Comparison of ENCODE assay signal across 24 cellular contexts in genomic region chr12:14873440-14874185, GRCh38. TPM values are rescaled to one million over a fixed set of nuclear protein-coding genes. Genes with fewer than 3 reads are reported as not detected.
DNase-seq lines count a peak whose midpoint lies in the region; ATAC-seq, FAIRE-seq and TF ChIP-seq lines count a peak whose summit lies in the region.
"Had no signal": no experiment of that assay in that cellular context is flagged by ENCODE, and none has a peak within 500 bp of the region (broad histone marks: within the 10 kb centered on the region; RNA-seq: fewer than 3 reads in every experiment).

No MANE protein-coding gene starts in this region.

- intact Hi-C loops in K562 (cut with micrococcal nuclease) = no loop called here
- intact Hi-C loops in ovary (cut with DNase I) = no loop called here

- no peak for TF ChIP-seq CTCF in K562 (IDR thresholded peaks at IDR 0.05 in 2 of 3, conservative IDR thresholded peaks at IDR 0.05 in 1 of 3; ENCODE audit: insufficient read depth in 2 of 3, low read depth in 1 of 3, low read length in 3 of 3)
- no peak for TF ChIP-seq CTCF in ovary (IDR thresholded peaks at IDR 0.05)

- H3K9me3 ChIP-seq in K562 (replicated peaks; ENCODE audit: control insufficient read depth, insufficient read depth, low read depth, low read length) (no peaks in the 10 kb centered on the region), ovary (no peaks in the 10 kb centered on the region)
- H3K9me3 ChIP-seq: body of pancreas had no signal

- H3K4me3 ChIP-seq in K562 (no peak overlapping the region), ovary (no peak overlapping the region)
- H3K4me3 ChIP-seq: body of pancreas, coronary artery had no signal

- in situ Hi-C loops in KBM-7 (cut with MboI; ENCODE audit: low pct_unique_long_range_greater_than_20kb, low sequenced_read_pairs) = no loop called here
- in situ Hi-C loops in K562 (cut with MboI) = no loop called here

- POLR2A ChIA-PET in K562 (lab: Yijun Ruan, JAX) = no interaction called here

- no TSS peak for BruUV-seq in K562 (replicated peaks; lab: Mats Ljungman, UMichigan)

- no peaks in the 10 kb centered on the region for H3K9me1 ChIP-seq in K562 (ENCODE audit: control insufficient read depth, insufficient read depth, low read length)

- no peaks in the 10 kb centered on the region for H3K36me3 ChIP-seq in K562 (ENCODE audit: control insufficient read depth, insufficient read depth, low read length)
- no peaks in the 10 kb centered on the region for H3K36me3 ChIP-seq in ovary

- H4K20me1 ChIP-seq in K562 (replicated peaks; ENCODE audit: control insufficient read depth, insufficient read depth, low read length) = no peaks in the 10 kb centered on the region

- 0% methylated on average over 1 of the region's 1 CpG for WGBS in K562 (ENCODE audit: insufficient coverage, low coverage, missing lambda C conversion rate)
- whole genome bisulfite sequencing in ovary, 3 donors = 68 to 87% (median 82%) methylated on average over 1 of the region's 1 CpG

- no peak overlapping the region for H2AFZ ChIP-seq in K562 (ENCODE audit: low read depth, low read length)
- H2AFZ ChIP-seq: parathyroid adenoma had no signal

- peak; percentile 10 for DNase-seq in GDM1 (lab: John Stamatoyannopoulos, UW)
- DNase-seq in KBM-7 = peak; percentile 66
- peak; percentile 78 for DNase-seq in NCI-H82 (lab: John Stamatoyannopoulos, UW)
- DNase-seq in K562 (ENCODE audit: extremely low read depth in 1 of 4, low spot score in 3 of 4) = no peak
- no peak for DNase-seq in kidney tubule cell (ENCODE audit: low spot score)
- DNase-seq in HUDEP-2 (lab: John Stamatoyannopoulos, UW; ENCODE audit: unreplicated experiment in 76 of 76) = no peak
- DNase-seq in ovary = no peak
- DNase-seq: activated CD8-positive, alpha-beta T cell treated with anti-CD3 and anti-CD28 coated beads, Interleukin-2, amount 10 ng/mL, durations not matched to agents 7 days and 5 days; activated T-cell treated with anti-CD3 and anti-CD28 coated beads, Interleukin-2, amount 50 U/mL, for 4 hours; body of pancreas; COR-L47; hippocampal formation; kidney; naive thymus-derived CD4-positive, alpha-beta T cell; NCI-H2081 treated with DMSO at 0.1 percent for 48 hours; stimulated activated CD4-positive, alpha-beta T cell treated with anti-CD3 and anti-CD28 coated beads, Interleukin-4, amount 100 ng/mL, for 1 hour; T-cell had no signal

- no peak overlapping the region for H3K4me2 ChIP-seq in K562 (ENCODE audit: insufficient read depth, low read length)

- CTCF ChIA-PET in K562 (lab: Yijun Ruan, JAX; ENCODE audit: low intra/inter-chr PET ratio) = no interaction called here

- FAIRE-seq in K562 (lab: Jason Lieb, UNC) = no peak
- FAIRE-seq: endometrium, kidney had no signal

- H3K27me3 ChIP-seq in K562 (ENCODE audit: control insufficient read depth in 2 of 2, insufficient read depth in 2 of 2, low read length in 2 of 2) (no peaks in the 10 kb centered on the region), ovary (no peaks in the 10 kb centered on the region)
- H3K27me3 ChIP-seq: body of pancreas had no signal

- no peak for ATAC-seq in K562
- no peak for ATAC-seq in GM21423 (IDR thresholded peaks at IDR 0.05; ENCODE audit: unreplicated experiment)
- ATAC-seq: activated CD8-positive, alpha-beta T cell treated with anti-CD3 and anti-CD28 coated beads, Interleukin-2, amount 10 ng/mL, durations not matched to agents 7 days and 5 days; activated T-cell treated with anti-CD3 and anti-CD28 coated beads, Interleukin-2, amount 50 U/mL, for 4 hours; body of pancreas; naive thymus-derived CD4-positive, alpha-beta T cell; T-cell had no signal

- TF ChIP-seq POLR2A in K562 (conservative IDR thresholded peaks at IDR 0.05) = no peak
- TF ChIP-seq POLR2A in ovary (IDR thresholded peaks at IDR 0.05) = no peak

- no peaks in the 10 kb centered on the region for H3K79me2 ChIP-seq in K562 (ENCODE audit: control insufficient read depth, insufficient read depth, low read length)
- H3K79me2 ChIP-seq: parathyroid adenoma had no signal

- H3K4me1 ChIP-seq in K562 (replicated peaks in 1 of 2; ENCODE audit: control insufficient read depth in 2 of 2, insufficient read depth in 2 of 2, low read length in 2 of 2) (peaks cover 0 to 3% of the 10 kb centered on the region in 2 experiments; a peak in 1 of 5 replicates), ovary (ENCODE audit: insufficient read depth) (no peaks in the 10 kb centered on the region)
- H3K4me1 ChIP-seq: body of pancreas, parathyroid adenoma had no signal

- H3K9ac ChIP-seq in K562 (ENCODE audit: insufficient read depth in 1 of 2, low read depth in 2 of 2, low read length in 2 of 2) = no peak overlapping the region
- H3K9ac ChIP-seq: parathyroid adenoma had no signal

- TF ChIP-seq EP300 in K562 (IDR thresholded peaks at IDR 0.05; ENCODE audit: low read length) = no peak
- TF ChIP-seq EP300 in ovary (IDR thresholded peaks at IDR 0.05) = no peak

- H3K27ac ChIP-seq in K562 (ENCODE audit: extremely low read depth, low read depth, low read length) = no peak overlapping the region
- no peak overlapping the region for H3K27ac ChIP-seq in ovary
- H3K27ac ChIP-seq: body of pancreas, coronary artery, parathyroid adenoma, RWPE1 had no signal

- TF ChIP-seq RAD21 in K562 (CRISPR knock-in tag; conservative IDR thresholded peaks at IDR 0.05 in 1 of 2, IDR thresholded peaks at IDR 0.05 in 1 of 2) = no peak

TF ChIP-seq in K562, 482 proteins besides CTCF, POLR2A, EP300 and RAD21 (continues in another document):
- TF ChIP-seq NFE2 (IDR thresholded peaks at IDR 0.05; ENCODE audit: low read depth) = no peak
- no peak for TF ChIP-seq CCNT2 (IDR thresholded peaks at IDR 0.05; ENCODE audit: borderline replicate concordance, extremely low read depth, insufficient read length, low read depth, low read length)
- no peak for TF ChIP-seq COPS2 (conservative IDR thresholded peaks at IDR 0.05)

RNA-seq across cellular contexts. Expression of gene MGP, which starts 12.0 kb away (rescaled TPM):
- total RNA-seq in K562 (2011; cell fraction: chromatin; rRNA removed; ENCODE audit: low replicate concordance) = not detected in 2 replicates
- total RNA-seq in K562 (2011; cell fraction: nucleolus; rRNA removed) = not detected in 2 replicates
- total RNA-seq in K562 (2011; cell fraction: nucleoplasm; rRNA removed) = not detected in 2 replicates
- total RNA-seq in K562 (2014; rRNA removed) (not detected in 2 replicates), K562 (2014; rRNA removed; fragmentation: Illumina TruSeq; extraction: Trizol) (not detected in 2 replicates), K562 (2015; rRNA removed; fragmentation: Illumina TruSeq; extraction: Trizol) (not detected in 2 replicates), K562 (2021) (0.96 and 1.2 TPM in 2 replicates), ovary (1,000 to 10,000 TPM in 1 of 7 donors, 100 to 1,000 TPM in 6; 109 to 1,029 (median 431) TPM)
- polyA plus RNA-seq in K562 (2011; rRNA removed) (not detected in 2 replicates), K562 (2014; fragmentation: Illumina TruSeq; extraction: Trizol) (not detected in 2 replicates), K562 (2014; fragmentation: Nextera tagmentation; extraction: Ambion mirVana) (not detected), K562 (2014; rRNA removed) (not detected in 2 replicates), ovary (1,000 to 10,000 TPM in 1 of 2 donors, 100 to 1,000 TPM in 1; 259 to 2,243 TPM)
- 0.09 and 0.34 TPM in 2 replicates for polyA plus RNA-seq in K562 (2011; cell fraction: cytosol; rRNA removed)
- polyA plus RNA-seq in K562 (2011; cell fraction: nucleus; rRNA removed) = not detected in 2 replicates
- polyA plus RNA-seq in K562 (2012) = not detected in 2 replicates
- polyA minus RNA-seq in K562 (2011; rRNA and poly(A)+ RNA removed) = not detected in 2 replicates
- not detected in 2 replicates for polyA minus RNA-seq in K562 (2011; cell fraction: cytosol; rRNA and poly(A)+ RNA removed)
- polyA minus RNA-seq in K562 (2011; cell fraction: nucleus; rRNA and poly(A)+ RNA removed) = not detected in 2 replicates

RNA-seq across cellular contexts. Expression of gene ART4, which starts 30.3 kb away (rescaled TPM):
- total RNA-seq in K562 (2011; cell fraction: chromatin; rRNA removed; ENCODE audit: low replicate concordance) = not detected in 2 replicates
- total RNA-seq in K562 (2011; cell fraction: nucleolus; rRNA removed) = not detected in 2 replicates
- not detected in 2 replicates for total RNA-seq in K562 (2011; cell fraction: nucleoplasm; rRNA removed)
- total RNA-seq in K562 (2014; rRNA removed) = not detected in 2 replicates
- total RNA-seq in K562 (2014; rRNA removed; fragmentation: Illumina TruSeq; extraction: Trizol) = 0.03 and 0.07 TPM in 2 replicates
- not detected in 2 replicates for total RNA-seq in K562 (2015; rRNA removed; fragmentation: Illumina TruSeq; extraction: Trizol)
- not detected in 2 replicates for total RNA-seq in K562 (2021)
- polyA plus RNA-seq in K562 (2011; rRNA removed) = not detected in 2 replicates
- not detected in 2 replicates for polyA plus RNA-seq in K562 (2011; cell fraction: cytosol; rRNA removed)
- polyA plus RNA-seq in K562 (2011; cell fraction: nucleus; rRNA removed) = not detected in 2 replicates
- 0.03 and 0.05 TPM in 2 replicates for polyA plus RNA-seq in K562 (2012)
- polyA plus RNA-seq in K562 (2014; fragmentation: Illumina TruSeq; extraction: Trizol) = not detected in 2 replicates
- not detected for polyA plus RNA-seq in K562 (2014; fragmentation: Nextera tagmentation; extraction: Ambion mirVana)
- not detected in 2 replicates for polyA plus RNA-seq in K562 (2014; rRNA removed)
- not detected in 2 replicates for polyA minus RNA-seq in K562 (2011; rRNA and poly(A)+ RNA removed)
- polyA minus RNA-seq in K562 (2011; cell fraction: cytosol; rRNA and poly(A)+ RNA removed) = not detected in 2 replicates
- polyA minus RNA-seq in K562 (2011; cell fraction: nucleus; rRNA and poly(A)+ RNA removed) = not detected in 2 replicates
- 1 to 10 TPM in 2 of 7 donors, under 1 TPM in 5; 0.05 to 3.3 (median 0.41) TPM for total RNA-seq in ovary
- 1 to 10 TPM in 1 of 2 donors, under 1 TPM in 1; 0.69 to 5.6 TPM for polyA plus RNA-seq in ovary
- total RNA-seq: activated CD8-positive, alpha-beta T cell treated with anti-CD3 and anti-CD28 coated beads, Interleukin-2, amount 10 ng/mL, durations not matched to agents 7 days and 5 days; activated T-cell treated with anti-CD3 and anti-CD28 coated beads, Interleukin-2, amount 50 U/mL, for 4 hours; MCF 10A; naive thymus-derived CD4-positive, alpha-beta T cell; skeletal muscle tissue; T-cell had no signal
- polyA plus RNA-seq: naive thymus-derived CD4-positive, alpha-beta T cell had no signal

RNA-seq across cellular contexts. Expression of gene SMCO3, which starts 59.6 kb away (rescaled TPM):
- total RNA-seq in K562 (2011; cell fraction: chromatin; rRNA removed; ENCODE audit: low replicate concordance) = not detected in 2 replicates
- total RNA-seq in K562 (2011; cell fraction: nucleolus; rRNA removed) = not detected in 2 replicates
- not detected in 2 replicates for total RNA-seq in K562 (2011; cell fraction: nucleoplasm; rRNA removed)
- total RNA-seq in K562 (2014; rRNA removed) (not detected in 2 replicates), K562 (2014; rRNA removed; fragmentation: Illumina TruSeq; extraction: Trizol) (not detected in 2 replicates), K562 (2015; rRNA removed; fragmentation: Illumina TruSeq; extraction: Trizol) (not detected in 2 replicates), K562 (2021) (not detected in 2 replicates), ovary (under 1 TPM in 1 of 7 donors, not detected in 6; 0.15 TPM)
- polyA plus RNA-seq in K562 (2011; rRNA removed) (not detected in 2 replicates), K562 (2014; fragmentation: Illumina TruSeq; extraction: Trizol) (not detected in 2 replicates), K562 (2014; fragmentation: Nextera tagmentation; extraction: Ambion mirVana) (under 1 TPM; 0.10 to 0.14 TPM), K562 (2014; rRNA removed) (not detected in 2 replicates), ovary (under 1 TPM; 0.04 to 0.30 TPM)
- polyA plus RNA-seq in K562 (2011; cell fraction: cytosol; rRNA removed) = not detected in 2 replicates
- polyA plus RNA-seq in K562 (2011; cell fraction: nucleus; rRNA removed) = not detected in 2 replicates
- polyA plus RNA-seq in K562 (2012) = 0.03 and 0.14 TPM in 2 replicates
- not detected in 2 replicates for polyA minus RNA-seq in K562 (2011; rRNA and poly(A)+ RNA removed)
- polyA minus RNA-seq in K562 (2011; cell fraction: cytosol; rRNA and poly(A)+ RNA removed) = not detected in 2 replicates
- not detected in 2 replicates for polyA minus RNA-seq in K562 (2011; cell fraction: nucleus; rRNA and poly(A)+ RNA removed)
- total RNA-seq: activated CD8-positive, alpha-beta T cell treated with anti-CD3 and anti-CD28 coated beads, Interleukin-2, amount 10 ng/mL, durations not matched to agents 7 days and 5 days; activated T-cell treated with anti-CD3 and anti-CD28 coated beads, Interleukin-2, amount 50 U/mL, for 4 hours; MCF 10A; naive thymus-derived CD4-positive, alpha-beta T cell; T-cell had no signal
- polyA plus RNA-seq: naive thymus-derived CD4-positive, alpha-beta T cell had no signal

Comparison
In these comparisons a context has a peak if more than half of its experiments do, and no peak if none do; other contexts are left out.
1. DNase-seq: peak in GDM1 (single experiment), KBM-7 (single experiment) and NCI-H82 (single experiment); none in K562 (0 of 4), kidney tubule cell (single experiment), HUDEP-2 (0 of 76) and ovary (0 of 5).
2. RNA of gene MGP, which starts 12.0 kb away (total RNA-seq): 109 to 1,029 TPM in ovary; 0.96 to 1.2 TPM in K562; every median in the first group is over 10 times any median in the second.